In genomic region chr10:15097011-15097812, GRCh38 we compare ENCODE assay signal across 8 cellular contexts. TPM values are rescaled to one million over a fixed set of nuclear protein-coding genes. Genes with fewer than 3 reads are reported as not detected.
A peak's percentile ranks its signal among the peaks of the same experiment; 100 is the strongest.
DNase-seq lines count a peak whose midpoint lies in the region; ATAC-seq and TF ChIP-seq lines count a peak whose summit lies in the region.

RPP38 (plus strand) TSS chr10:15097355; CDS start chr10:15103315, 5,960 bp downstream.

- H2BK12ac ChIP-seq in mesenchymal stem cell (ENCODE audit: low read length in 2 of 2): peak within 1 kb of the TSS; percentile 12 to 21

- TF ChIP-seq CTCF in Caco-2 (IDR thresholded peaks at IDR 0.05; ENCODE audit: insufficient read depth in 1 of 2, low read depth in 1 of 2, low read length in 1 of 2, severe bottlenecking in 1 of 2, unreplicated experiment in 1 of 2): no peak

- peak within 1 kb of the TSS; percentile 95 for H3K4me2 ChIP-seq in mesenchymal stem cell (ENCODE audit: low read length, poor library complexity, severe bottlenecking)

- H3K14ac ChIP-seq in mesenchymal stem cell (ENCODE audit: low read length in 2 of 2): peak within 1 kb of the TSS in 1 of 2 experiments; percentile 87

- peak within 1 kb of the TSS; percentile 99 for H2BK120ac ChIP-seq in mesenchymal stem cell (ENCODE audit: low read depth, low read length)

- H3K27ac Mint-ChIP-seq in Caco-2 (ENCODE audit: unreplicated experiment): peak within 1 kb of the TSS; percentile 100
- peak within 1 kb of the TSS; percentile 99 for H3K27ac Mint-ChIP-seq in effector memory CD8-positive, alpha-beta T cell

- H3K4me3 Mint-ChIP-seq in Caco-2 (ENCODE audit: unreplicated experiment): peak within 1 kb of the TSS; percentile 100
- H3K4me3 Mint-ChIP-seq in effector memory CD8-positive, alpha-beta T cell: peak within 1 kb of the TSS; percentile 94 to 95

- H2BK15ac ChIP-seq in mesenchymal stem cell (ENCODE audit: low read depth, poor library complexity, severe bottlenecking): peak within 1 kb of the TSS; percentile 98

- H3K9me3 Mint-ChIP-seq in Caco-2 (ENCODE audit: unreplicated experiment): peaks cover 4% of the 10 kb centered on the region
- no peaks in the 10 kb centered on the region for H3K9me3 Mint-ChIP-seq in effector memory CD8-positive, alpha-beta T cell

- no peak within 1 kb of the TSS for H2AK5ac ChIP-seq in mesenchymal stem cell (ENCODE audit: low read length, severe bottlenecking)

- peak within 1 kb of the TSS; percentile 97 for H4K8ac ChIP-seq in mesenchymal stem cell (ENCODE audit: low read length)

- H3K27ac ChIP-seq in mesenchymal stem cell (ENCODE audit: low read length, poor library complexity, severe bottlenecking): peak within 1 kb of the TSS; percentile 100

- H3K9ac ChIP-seq in mesenchymal stem cell (ENCODE audit: low read length): peak within 1 kb of the TSS; percentile 100

- H2AFZ ChIP-seq in mesenchymal stem cell (ENCODE audit: low read depth, low read length): peak within 1 kb of the TSS; percentile 92

- peak within 1 kb of the TSS; percentile 73 to 96 for H3K4ac ChIP-seq in mesenchymal stem cell (ENCODE audit: low read depth in 1 of 2, low read length in 2 of 2)

- POLR2A ChIA-PET in Caco-2 (lab: Charles Lee): interaction anchor here (0.7 to 1.3 kb wide), 7 partner anchors 9 to 502 kb away, joined by 3 to 7 read pairs (median 4); partner anchors contain the start of genes CDNF, HSPA14, MEIG1 and MSANTD7

- H3K4me1 Mint-ChIP-seq in Caco-2 (ENCODE audit: low read depth, unreplicated experiment): peaks cover 20% of the 10 kb centered on the region
- peaks cover 23 to 29% of the 10 kb centered on the region in 2 donors for H3K4me1 Mint-ChIP-seq in effector memory CD8-positive, alpha-beta T cell (ENCODE audit: low read depth in 2 of 2)

- H3K27me3 Mint-ChIP-seq in Caco-2 (ENCODE audit: insufficient read depth, unreplicated experiment): peaks cover 1% of the 10 kb centered on the region
- no peaks in the 10 kb centered on the region for H3K27me3 Mint-ChIP-seq in effector memory CD8-positive, alpha-beta T cell

- intact Hi-C loops in Caco-2 (cut with micrococcal nuclease; ENCODE audit: unreplicated experiment): loop anchor here (1.0 to 2.0 kb wide), 2 partner anchors 9 to 218 kb away; partner anchors contain the start of genes ACBD7 and SUV39H2

- peak within 1 kb of the TSS; percentile 94 for H2BK5ac ChIP-seq in mesenchymal stem cell (ENCODE audit: low read depth, low read length, poor library complexity, severe bottlenecking)

- H3K4me1 ChIP-seq in Caco-2 (peaks cover 9% of the 10 kb centered on the region; the same call in 1 of the 2 replicates), mesenchymal stem cell (ENCODE audit: control insufficient read depth, insufficient read depth, low read depth, low read length) (peaks cover 5% of the 10 kb centered on the region)

- ATAC-seq in GM21367 (IDR thresholded peaks at IDR 0.05; ENCODE audit: unreplicated experiment): peak; percentile 89
- peak; percentile 83 for ATAC-seq in effector memory CD8-positive, alpha-beta T cell (replicated peaks)

- H3K27me3 ChIP-seq in Caco-2 (replicated peaks; ENCODE audit: control insufficient read depth, insufficient read depth, low read length) (no peaks in the 10 kb centered on the region), mesenchymal stem cell (ENCODE audit: control insufficient read depth in 1 of 2, insufficient read depth in 1 of 2, low read length in 2 of 2) (peaks cover 0 to under 1% of the 10 kb centered on the region in 2 experiments)

- peak within 1 kb of the TSS; percentile 89 for H3K4me3 ChIP-seq in Caco-2 (ENCODE audit: low read depth, low read length)
- H3K4me3 ChIP-seq in mesenchymal stem cell (ENCODE audit: insufficient read depth in 1 of 2, low read depth in 1 of 2, low read length in 2 of 2): peak within 1 kb of the TSS; percentile 90 to 99

- H3K9me3 ChIP-seq in Caco-2 (no peaks in the 10 kb centered on the region), mesenchymal stem cell (ENCODE audit: control insufficient read depth, low read length) (no peaks in the 10 kb centered on the region)

- DNase-seq in Caco-2: peak; percentile 98 to 100
- peak; percentile 94 for DNase-seq in HT1080 (ENCODE audit: low read depth)
- peak; percentile 89 for DNase-seq in NOMO-1 treated with dmso at 0.1 percent for 144 hours (lab: John Stamatoyannopoulos, UW; ENCODE audit: unreplicated experiment)
- DNase-seq in activated CD8-positive, alpha-beta memory T cell treated with anti-CD3 and anti-CD28 coated beads for 48 hours (ENCODE audit: low read depth in 2 of 3, low spot score in 2 of 3): peak; percentile 93 to 97 (median 96)
- DNase-seq in effector memory CD8-positive, alpha-beta T cell: peak; percentile 94 to 95 (median 95)
- DNase-seq in mesenchymal stem cell: peak; percentile 96
- DNase-seq in stimulated activated CD8-positive, alpha-beta memory T cell treated with anti-CD3 and anti-CD28 coated beads, Interleukin-12 subunit alpha, Interleukin-12 subunit beta, amount 100 ng/mL, for 24 hours (ENCODE audit: extremely low read depth): peak; percentile 88

- H3K36me3 ChIP-seq in Caco-2 (ENCODE audit: control insufficient read depth, insufficient read depth, low read length): peaks cover 1% of the 10 kb centered on the region; the same call in 1 of the 2 replicates
- peaks cover 3 to 18% of the 10 kb centered on the region in 2 experiments for H3K36me3 ChIP-seq in mesenchymal stem cell (ENCODE audit: control insufficient read depth in 1 of 2, insufficient read depth in 2 of 2, low read depth in 1 of 2, low read length in 2 of 2)

- H3K18ac ChIP-seq in mesenchymal stem cell (ENCODE audit: low read depth in 1 of 2, low read length in 2 of 2): peak within 1 kb of the TSS; percentile 96 to 99

- CTCF ChIA-PET in Caco-2 (lab: Charles Lee): interaction anchor here (1.1 kb wide), 1 partner anchor 106 kb away, joined by 3 read pairs; no protein-coding TSS in a partner anchor

- peak within 1 kb of the TSS; percentile 64 to 93 for H3K23ac ChIP-seq in mesenchymal stem cell (ENCODE audit: low read length in 2 of 2)

- BruUV-seq in Caco-2 (replicated peaks; lab: Mats Ljungman, UMichigan): no TSS peak

- H3K79me1 ChIP-seq in mesenchymal stem cell (replicated peaks; ENCODE audit: low read length, poor library complexity, severe bottlenecking): peaks cover 9% of the 10 kb centered on the region

- H3K36me3 Mint-ChIP-seq in Caco-2 (ENCODE audit: insufficient read depth, unreplicated experiment): peaks cover 54% of the 10 kb centered on the region
- peaks cover 35% of the 10 kb centered on the region for H3K36me3 Mint-ChIP-seq in effector memory CD8-positive, alpha-beta T cell (ENCODE audit: insufficient read depth)

- H4K91ac ChIP-seq in mesenchymal stem cell (ENCODE audit: low read length): peak within 1 kb of the TSS; percentile 92

- WGBS in mesenchymal stem cell: under 1% methylated on average over 81 of the region's 84 CpGs

RNA-seq across cellular contexts. Expression of gene RPP38, which starts in this region (rescaled TPM):
- total RNA-seq in Caco-2 (2022): 40.1 and 40.7 TPM in 2 replicates
- total RNA-seq in HT1080 (2014; rRNA removed; shearing (Covaris generic)): 14.0 and 20.4 TPM in 2 replicates
- polyA plus RNA-seq in HT1080 (2015; cell fraction: cytosol; rRNA removed): 21.9 and 25.8 TPM in 2 replicates
- polyA plus RNA-seq in HT1080 (2015; cell fraction: nucleus; rRNA removed): 13.5 and 14.5 TPM in 2 replicates
- 22.1 TPM for polyA plus RNA-seq in mesenchymal stem cell (2013, experiment 1 of 2)
- polyA plus RNA-seq in mesenchymal stem cell (2013, experiment 2 of 2): 21.2 TPM

Comparison
In these comparisons a context has a peak if more than half of its experiments do, and no peak if none do; other contexts are left out.
1. Peak in every context shown above with its lines: DNase-seq, ATAC-seq, H3K4me3 ChIP-seq and H3K27ac ChIP-seq.